Comparison of ENCODE assay signal across 1 cellular context in the genomic region with DNA sequence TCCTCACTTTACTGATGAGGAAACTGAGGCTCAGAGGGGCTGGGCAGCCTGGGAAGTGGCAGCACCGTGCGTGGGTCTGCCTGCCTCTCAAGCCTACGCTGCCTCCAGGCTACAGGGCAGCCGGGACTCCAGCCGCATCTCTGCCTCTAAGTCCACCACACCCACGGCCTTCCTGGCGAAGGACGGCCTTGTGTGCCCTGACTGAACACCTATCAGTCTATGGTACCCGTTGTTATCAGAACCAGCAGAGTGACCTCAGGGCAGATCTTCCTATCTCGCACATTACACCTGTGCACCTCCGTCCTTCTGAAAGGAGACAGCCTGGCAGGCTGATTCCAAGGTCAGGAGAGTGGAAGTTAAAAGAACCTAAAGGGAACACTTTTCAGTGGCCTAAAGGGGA.
TF ChIP-seq lines count a peak whose summit lies in the region.

No MANE protein-coding gene starts in this region.

TF ChIP-seq in K562, 482 proteins besides CTCF, POLR2A, EP300 and RAD21 (continued from another document):
- TF ChIP-seq TRIM24 (IDR thresholded peaks at IDR 0.05) (0 out of 4 replicates have a peak, but pooled peaks of 1 of the 2 experiments have one; percentile 23), ZNF57 (CRISPR knock-in tag; IDR thresholded peaks at IDR 0.05) (no peak), SMARCA4 (IDR thresholded peaks at IDR 0.05) (peak; percentile 40), CBX1 (IDR thresholded peaks at IDR 0.05; ENCODE audit: low read depth) (no peak), NFIC (IDR thresholded peaks at IDR 0.05) (peak; percentile 61; the same call in 1 of the 2 replicates), ESRRA (IDR thresholded peaks at IDR 0.05; ENCODE audit: borderline replicate concordance, low read depth) (peak; percentile 79), ZEB2 (IDR thresholded peaks at IDR 0.05) (peak; percentile 70), MTA2 (IDR thresholded peaks at IDR 0.05; ENCODE audit: low read depth) (peak; percentile 70), STAT5A (IDR thresholded peaks at IDR 0.05; ENCODE audit: borderline replicate concordance, low read length) (0 out of 2 replicates have a peak, but pooled peaks have one; percentile 45), RCOR1 (IDR thresholded peaks at IDR 0.05; ENCODE audit: borderline replicate concordance in 1 of 2, low read depth in 2 of 2, low read length in 2 of 2) (peak in 1 of 2 experiments; percentile 55; a peak in 2 of 4 replicates), TEAD4 (IDR thresholded peaks at IDR 0.05; ENCODE audit: low read length) (peak; percentile 88), TEAD4 (CRISPR knock-in tag; IDR thresholded peaks at IDR 0.05; ENCODE audit: borderline replicate concordance) (no peak)
